In genomic region chr19:53908933-53909415, GRCh38 we compare ENCODE assay signal across 10 cellular contexts. TPM values are rescaled to one million over a fixed set of nuclear protein-coding genes. Genes with fewer than 3 reads are reported as not detected.
DNase-seq lines count a peak whose midpoint lies in the region; ATAC-seq and TF ChIP-seq lines count a peak whose summit lies in the region.
"Had no signal": no experiment of that assay in that cellular context is flagged by ENCODE, and none has a peak within 500 bp of the region (broad histone marks: within the 10 kb centered on the region; RNA-seq: fewer than 3 reads in every experiment).

CACNG7 (plus strand) TSS chr19:53909278; CDS start chr19:53912832, 3,554 bp downstream.

- intact Hi-C loops in ascending aorta (cut with DNase I) = no loop called here

- ATAC-seq in activated CD8-positive, alpha-beta memory T cell treated with anti-CD3 and anti-CD28 coated beads, Interleukin-2, amount 10 ng/mL, durations not matched to agents 7 days and 5 days = no peak
- no peak for ATAC-seq in stimulated activated naive CD8-positive, alpha-beta T cell treated with anti-CD3 and anti-CD28 coated beads, Interleukin-15, amount 100 ng/mL, for 72 hours
- ATAC-seq in GM18517 (IDR thresholded peaks at IDR 0.05; ENCODE audit: unreplicated experiment) = no peak

- CTCF ChIA-PET in activated CD8-positive, alpha-beta memory T cell treated with anti-CD3 and anti-CD28 coated beads, Interleukin-2, amount 10 ng/mL, durations not matched to agents 7 days and 5 days (lab: Charles Lee) = no interaction called here

- no peaks in the 10 kb centered on the region for H3K9me3 ChIP-seq in ascending aorta
- no peaks in the 10 kb centered on the region for H3K9me3 ChIP-seq in iPS-20b (ENCODE audit: insufficient read depth, low read depth, low read length)
- H3K9me3 ChIP-seq: ovary had no signal

- no peak within 1 kb of the TSS for H3K4me3 Mint-ChIP-seq in activated CD8-positive, alpha-beta memory T cell treated with anti-CD3 and anti-CD28 coated beads, Interleukin-2, amount 10 ng/mL, durations not matched to agents 7 days and 5 days
- H3K4me3 Mint-ChIP-seq in stimulated activated naive CD8-positive, alpha-beta T cell treated with anti-CD3 and anti-CD28 coated beads, Interleukin-15, amount 100 ng/mL, for 72 hours = peak within 1 kb of the TSS; percentile 66 to 75

- H3K36me3 Mint-ChIP-seq in activated CD8-positive, alpha-beta memory T cell treated with anti-CD3 and anti-CD28 coated beads, Interleukin-2, amount 10 ng/mL, durations not matched to agents 7 days and 5 days = peaks cover 2% of the 10 kb centered on the region

- H3K27me3 Mint-ChIP-seq in activated CD8-positive, alpha-beta memory T cell treated with anti-CD3 and anti-CD28 coated beads, Interleukin-2, amount 10 ng/mL, durations not matched to agents 7 days and 5 days = peaks cover 71% of the 10 kb centered on the region
- peaks cover 86% of the 10 kb centered on the region for H3K27me3 Mint-ChIP-seq in stimulated activated naive CD8-positive, alpha-beta T cell treated with anti-CD3 and anti-CD28 coated beads, Interleukin-15, amount 100 ng/mL, for 72 hours

- H3K9me3 Mint-ChIP-seq in activated CD8-positive, alpha-beta memory T cell treated with anti-CD3 and anti-CD28 coated beads, Interleukin-2, amount 10 ng/mL, durations not matched to agents 7 days and 5 days (ENCODE audit: low read depth) = no peaks in the 10 kb centered on the region
- no peaks in the 10 kb centered on the region for H3K9me3 Mint-ChIP-seq in stimulated activated naive CD8-positive, alpha-beta T cell treated with anti-CD3 and anti-CD28 coated beads, Interleukin-15, amount 100 ng/mL, for 72 hours

- H3K4me1 Mint-ChIP-seq in activated CD8-positive, alpha-beta memory T cell treated with anti-CD3 and anti-CD28 coated beads, Interleukin-2, amount 10 ng/mL, durations not matched to agents 7 days and 5 days = peaks cover 25% of the 10 kb centered on the region
- H3K4me1 Mint-ChIP-seq in stimulated activated naive CD8-positive, alpha-beta T cell treated with anti-CD3 and anti-CD28 coated beads, Interleukin-15, amount 100 ng/mL, for 72 hours = peaks cover 38% of the 10 kb centered on the region

- peak within 1 kb of the TSS; percentile 68; the same call in 1 of the 2 replicates for H3K9ac ChIP-seq in iPS-20b (ENCODE audit: low read depth, low read length)

- H3K4me3 ChIP-seq in ascending aorta = peak within 1 kb of the TSS; percentile 26
- H3K4me3 ChIP-seq in iPS-20b (ENCODE audit: low read length) = peak within 1 kb of the TSS; percentile 87
- H3K4me3 ChIP-seq: ovary had no signal

- H3K27ac ChIP-seq in ascending aorta (no peak within 1 kb of the TSS), iPS-20b (ENCODE audit: low read length) (peak within 1 kb of the TSS; percentile 35)
- H3K27ac ChIP-seq: ovary had no signal

- H3K27ac Mint-ChIP-seq in activated CD8-positive, alpha-beta memory T cell treated with anti-CD3 and anti-CD28 coated beads, Interleukin-2, amount 10 ng/mL, durations not matched to agents 7 days and 5 days = peak within 1 kb of the TSS; percentile 31
- H3K27ac Mint-ChIP-seq in stimulated activated naive CD8-positive, alpha-beta T cell treated with anti-CD3 and anti-CD28 coated beads, Interleukin-15, amount 100 ng/mL, for 72 hours = no peak within 1 kb of the TSS

- H3K36me3 ChIP-seq in ascending aorta = no peaks in the 10 kb centered on the region
- H3K36me3 ChIP-seq in iPS-20b (ENCODE audit: insufficient read depth, low read depth, low read length) = no peaks in the 10 kb centered on the region
- H3K36me3 ChIP-seq: ovary had no signal

- H3K4me1 ChIP-seq in ascending aorta = peaks cover 0 to 3% of the 10 kb centered on the region in 2 donors
- peaks cover 9% of the 10 kb centered on the region; the same call in 1 of the 2 replicates for H3K4me1 ChIP-seq in iPS-20b (ENCODE audit: insufficient read depth, low read length)

- TF ChIP-seq CTCF in ascending aorta (IDR thresholded peaks at IDR 0.05) = no peak

- H3K27me3 ChIP-seq in ascending aorta (peaks cover 13% of the 10 kb centered on the region), iPS-20b (ENCODE audit: insufficient read depth, low read length) (peaks cover 79% of the 10 kb centered on the region)

- DNase-seq in activated CD8-positive, alpha-beta memory T cell treated with anti-CD3 and anti-CD28 coated beads, Interleukin-2, amount 10 ng/mL, durations not matched to agents 7 days and 5 days = no peak
- DNase-seq in activated CD8-positive, alpha-beta memory T cell treated with anti-CD3 and anti-CD28 coated beads, Interleukin-2, amount 50 U/mL, for 4 hours = no peak
- DNase-seq in ascending aorta (ENCODE audit: low spot score in 2 of 2) = no peak
- DNase-seq in stimulated activated naive CD8-positive, alpha-beta T cell treated with anti-CD3 and anti-CD28 coated beads, Interleukin-15, amount 100 ng/mL, for 72 hours = no peak
- DNase-seq in mesenteric fat pad (ENCODE audit: low spot score) = no peak
- DNase-seq in HUDEP-2 (lab: John Stamatoyannopoulos, UW; ENCODE audit: unreplicated experiment in 76 of 76) = no peak
- DNase-seq: activated CD8-positive, alpha-beta memory T cell treated with anti-CD3 and anti-CD28 coated beads for 24 hours; ovary had no signal

RNA-seq across cellular contexts. Expression of gene CACNG7, which starts in this region (rescaled TPM):
- not detected for total RNA-seq in activated CD8-positive, alpha-beta memory T cell treated with anti-CD3 and anti-CD28 coated beads, Interleukin-2, amount 10 ng/mL, durations not matched to agents 7 days and 5 days
- total RNA-seq in ascending aorta (not detected), mesenteric fat pad (not detected)
- total RNA-seq: ovary had no signal
